Comparison of ENCODE assay signal across 9 cellular contexts in genomic region chr7:27165655-27166474, GRCh38. TPM values are rescaled to one million over a fixed set of nuclear protein-coding genes. Genes with fewer than 3 reads are reported as not detected.
DNase-seq lines count a peak whose midpoint lies in the region; ATAC-seq and TF ChIP-seq lines count a peak whose summit lies in the region.
"Had no signal": no experiment of that assay in that cellular context is flagged by ENCODE, and none has a peak within 500 bp of the region (broad histone marks: within the 10 kb centered on the region; RNA-seq: fewer than 3 reads in every experiment).

No MANE protein-coding gene starts in this region.

- no peak overlapping the region for H3K4ac ChIP-seq in neuronal stem cell (ENCODE audit: low read length)

- intact Hi-C loops in CD14-positive monocyte (cut with micrococcal nuclease), result loop anchor here (5.0 to 10.0 kb wide), 3 partner anchors 36 to 1304 kb away; partner anchors contain the start of gene HOXA13 (in 1 of the 2)
- intact Hi-C loops in body of pancreas (cut with DNase I), result loop anchor here (10.0 kb wide), 1 partner anchor 311 kb away; no protein-coding TSS in a partner anchor

- no peak overlapping the region for H2AFZ ChIP-seq in neuronal stem cell (ENCODE audit: low read length)

- H3K9ac ChIP-seq in duodenal mucosa (ENCODE audit: low read depth in 1 of 2, low read length in 2 of 2), result no peak overlapping the region
- no peak overlapping the region for H3K9ac ChIP-seq in neuronal stem cell (ENCODE audit: low read depth, low read length, poor library complexity)

- H2BK5ac ChIP-seq in neuronal stem cell (ENCODE audit: low read length), result no peak overlapping the region

- DNase-seq in CD14-positive monocyte (ENCODE audit: low spot score) (no peak), LNCaP clone FGC (ENCODE audit: low read depth) (no peak), neuronal stem cell (ENCODE audit: low spot score) (no peak), NCI-H2196 treated with DMSO at 0.1 percent for 48 hours (lab: John Stamatoyannopoulos, UW; ENCODE audit: unreplicated experiment) (no peak), body of pancreas (no peak)

- peaks cover 2% of the 10 kb centered on the region for H3K79me1 ChIP-seq in neuronal stem cell (ENCODE audit: low read depth, low read length)

- no peak overlapping the region for H2BK15ac ChIP-seq in neuronal stem cell (ENCODE audit: low read length)

- H3K27ac Mint-ChIP-seq in CD14-positive monocyte, result peak overlapping the region in 3 of 7 donors; percentile 64 to 68 (median 68)

- H2AK5ac ChIP-seq in neuronal stem cell (ENCODE audit: low read depth, low read length), result no peak overlapping the region

- peak overlapping the region; percentile 65 to 95 for H3K4me3 Mint-ChIP-seq in CD14-positive monocyte

- peaks cover 84 to 91% (median 86%) of the 10 kb centered on the region in 3 donors for H3K27me3 Mint-ChIP-seq in CD14-positive monocyte (ENCODE audit: low read depth in 3 of 3)

- no peak for TF ChIP-seq CTCF in CD14-positive monocyte (IDR thresholded peaks at IDR 0.05)
- TF ChIP-seq CTCF in LNCaP clone FGC (IDR thresholded peaks at IDR 0.05; ENCODE audit: control insufficient read depth, extremely low read depth, insufficient read depth), result no peak
- TF ChIP-seq CTCF in body of pancreas (IDR thresholded peaks at IDR 0.05), result no peak

- H3K36me3 ChIP-seq in duodenal mucosa (ENCODE audit: control insufficient read depth in 1 of 2, insufficient read depth in 2 of 2, low read length in 2 of 2) (no peaks in the 10 kb centered on the region), neuronal stem cell (replicated peaks in 1 of 2; ENCODE audit: control insufficient read depth in 2 of 2, insufficient read depth in 2 of 2, low read length in 2 of 2) (no peaks in the 10 kb centered on the region), body of pancreas (replicated peaks in 1 of 2; ENCODE audit: insufficient read depth in 1 of 2, low read depth in 2 of 2) (no peaks in the 10 kb centered on the region)
- H3K36me3 ChIP-seq: pancreas had no signal

- H2BK12ac ChIP-seq in neuronal stem cell (ENCODE audit: low read length), result no peak overlapping the region

- H3K9me3 Mint-ChIP-seq in CD14-positive monocyte, result peaks cover 5 to 55% (median 36%) of the 10 kb centered on the region in 7 donors

- no peak overlapping the region for H4K91ac ChIP-seq in neuronal stem cell (ENCODE audit: low read depth, low read length, poor library complexity)

- H3K4me1 ChIP-seq in duodenal mucosa (ENCODE audit: control insufficient read depth in 1 of 2, insufficient read depth in 2 of 2, low read length in 2 of 2), result peaks cover 0 to 9% of the 10 kb centered on the region in 2 donors
- no peaks in the 10 kb centered on the region for H3K4me1 ChIP-seq in neuronal stem cell (ENCODE audit: control insufficient read depth in 2 of 2, insufficient read depth in 1 of 2, low read depth in 1 of 2, low read length in 2 of 2)
- H3K4me1 ChIP-seq in body of pancreas, result peaks cover 19% of the 10 kb centered on the region

- TF ChIP-seq POLR2A in body of pancreas (IDR thresholded peaks at IDR 0.05), result no peak

- H3K4me3 ChIP-seq in LNCaP clone FGC (ENCODE audit: low read depth, low read length), result peak overlapping the region; percentile 9; the same call in 1 of the 2 replicates
- peak overlapping the region in 1 of 2 donors; percentile 16 for H3K4me3 ChIP-seq in duodenal mucosa (ENCODE audit: low read depth in 1 of 2, low read length in 2 of 2)
- H3K4me3 ChIP-seq in neuronal stem cell (ENCODE audit: low read length in 2 of 2), result no peak overlapping the region
- no peak overlapping the region for H3K4me3 ChIP-seq in body of pancreas

- H3K4me2 ChIP-seq in neuronal stem cell (ENCODE audit: insufficient read depth, low read length, poor library complexity, severe bottlenecking), result no peak overlapping the region

- H3K27ac ChIP-seq in duodenal mucosa (ENCODE audit: low read depth, low read length) (peak overlapping the region; percentile 42), neuronal stem cell (replicated peaks; ENCODE audit: low read length) (no peak overlapping the region), body of pancreas (no peak overlapping the region)
- H3K27ac ChIP-seq: pancreas had no signal

- no peak overlapping the region for H3K14ac ChIP-seq in neuronal stem cell (ENCODE audit: low read length)

- peaks cover 23 to 41% of the 10 kb centered on the region in 2 donors for H3K36me3 Mint-ChIP-seq in CD14-positive monocyte

- H3K4me1 Mint-ChIP-seq in CD14-positive monocyte, result peaks cover 64% of the 10 kb centered on the region

- ATAC-seq in GM19463 (IDR thresholded peaks at IDR 0.05; ENCODE audit: unreplicated experiment), result no peak
- no peak for ATAC-seq in body of pancreas
- no peak for ATAC-seq in GM18873 (IDR thresholded peaks at IDR 0.05; ENCODE audit: low FRiP score, unreplicated experiment)
- ATAC-seq: pancreas had no signal

- no CpG with 5 or more reads among the region's 58 CpGs for WGBS in neuronal stem cell (ENCODE audit: extremely low coverage in 2 of 2, insufficient read length in 2 of 2, insufficient replicate concordance in 1 of 2), 2 donors
- WGBS in body of pancreas, 2 donors, result 8 to 17% methylated on average over 35 to 58 of the region's 58 CpGs

- H3K18ac ChIP-seq in neuronal stem cell (ENCODE audit: low read length), result no peak overlapping the region

- H4K8ac ChIP-seq in neuronal stem cell (ENCODE audit: low read depth, low read length), result no peak overlapping the region

- H3K27me3 ChIP-seq in duodenal mucosa (ENCODE audit: control insufficient read depth in 1 of 2, insufficient read depth in 2 of 2, low read length in 2 of 2) (peaks cover 87 to 91% of the 10 kb centered on the region in 2 donors), neuronal stem cell (ENCODE audit: control insufficient read depth in 3 of 3, insufficient read depth in 3 of 3, low read depth in 1 of 3, low read length in 3 of 3) (peaks cover 74 to 96% (median 92%) of the 10 kb centered on the region in 3 experiments), body of pancreas (peaks cover 0 to 67% of the 10 kb centered on the region in 2 donors)

- peak overlapping the region; percentile 61 for H2BK120ac ChIP-seq in neuronal stem cell (ENCODE audit: low read depth, low read length)

- H3K9me3 ChIP-seq in duodenal mucosa (ENCODE audit: control insufficient read depth in 1 of 2, low read length in 2 of 2) (no peaks in the 10 kb centered on the region), neuronal stem cell (replicated peaks in 1 of 2; ENCODE audit: control insufficient read depth in 2 of 2, insufficient read depth in 1 of 2, low read depth in 1 of 2, low read length in 2 of 2) (peaks cover 0 to 27% of the 10 kb centered on the region in 2 donors), body of pancreas (no peaks in the 10 kb centered on the region)
- H3K9me3 ChIP-seq: pancreas had no signal

- no peak overlapping the region for H3K23ac ChIP-seq in neuronal stem cell (ENCODE audit: low read depth, low read length, poor library complexity)

RNA-seq across cellular contexts. Expression of gene HOXA9, which starts 0.5 kb away (rescaled TPM):
- polyA plus RNA-seq in CD14-positive monocyte, result 1 to 10 TPM in 1 of 2 donors, under 1 TPM in 1; 0.55 to 1.9 TPM
- not detected for polyA plus RNA-seq in neuronal stem cell (2013, experiment 1 of 2)
- not detected for polyA plus RNA-seq in neuronal stem cell (2013, experiment 2 of 2)
- total RNA-seq in body of pancreas, result not detected

RNA-seq across cellular contexts. Expression of gene HOXA10, which starts 8.3 kb away (rescaled TPM):
- 1 to 10 TPM in 1 of 2 donors, under 1 TPM in 1; 0.33 to 3.2 TPM for polyA plus RNA-seq in CD14-positive monocyte
- not detected for polyA plus RNA-seq in neuronal stem cell (2013, experiment 1 of 2)
- not detected for polyA plus RNA-seq in neuronal stem cell (2013, experiment 2 of 2)
- under 1 TPM in 1 of 2 donors, not detected in 1; 0.52 TPM for total RNA-seq in body of pancreas
- polyA plus RNA-seq: pancreas had no signal

RNA-seq across cellular contexts. Expression of gene HOXA7, which starts 9.4 kb away (rescaled TPM):
- polyA plus RNA-seq in CD14-positive monocyte, result not detected
- polyA plus RNA-seq in neuronal stem cell (2013, experiment 1 of 2), result not detected
- not detected for polyA plus RNA-seq in neuronal stem cell (2013, experiment 2 of 2)
- total RNA-seq in body of pancreas, result under 1 TPM; 0.26 to 0.66 TPM

RNA-seq across cellular contexts. Expression of gene HOXA3, which starts 13.5 kb away (rescaled TPM):
- not detected for polyA plus RNA-seq in CD14-positive monocyte
- polyA plus RNA-seq in neuronal stem cell (2013, experiment 1 of 2), result not detected
- polyA plus RNA-seq in neuronal stem cell (2013, experiment 2 of 2), result not detected
- total RNA-seq in body of pancreas, result 1 to 10 TPM in 1 of 2 donors, not detected in 1; 1.6 TPM

RNA-seq across cellular contexts. Expression of gene HOXA6, which starts 18.3 kb away (rescaled TPM):
- polyA plus RNA-seq in CD14-positive monocyte, result not detected
- polyA plus RNA-seq in neuronal stem cell (2013, experiment 1 of 2), result not detected
- not detected for polyA plus RNA-seq in neuronal stem cell (2013, experiment 2 of 2)
- not detected for total RNA-seq in body of pancreas
